In the genomic region with DNA sequence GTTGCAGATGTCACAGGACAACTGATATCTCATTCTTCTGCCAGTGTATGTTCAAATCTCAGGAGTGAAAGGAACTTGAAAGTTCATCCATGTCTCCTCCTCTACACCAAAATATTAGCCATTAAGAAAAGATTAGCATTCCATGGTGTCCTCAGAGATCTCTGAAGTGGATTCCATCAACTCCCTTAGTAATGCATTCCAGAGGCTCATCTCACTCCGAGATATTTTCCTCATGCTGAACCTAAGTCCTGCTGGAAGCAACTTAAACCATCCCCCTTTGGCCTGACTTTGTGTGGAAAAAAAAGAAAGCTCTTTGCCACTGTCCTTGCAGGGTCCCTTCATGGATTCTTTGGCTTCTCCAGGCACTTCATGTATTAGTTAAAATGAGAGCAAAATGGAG, we compare ENCODE assay signal across 19 cellular contexts.
DNase-seq lines count a peak whose midpoint lies in the region; TF ChIP-seq lines count a peak whose summit lies in the region.
"Had no signal": no experiment of that assay in that cellular context is flagged by ENCODE, and none has a peak within 500 bp of the region (broad histone marks: within the 10 kb centered on the region; RNA-seq: fewer than 3 reads in every experiment).

No MANE protein-coding gene starts in this region.

- H4K20me1 ChIP-seq in smooth muscle cell (ENCODE audit: low read depth), result no peaks in the 10 kb centered on the region

- H3K36me3 ChIP-seq in smooth muscle cell (ENCODE audit: low read depth), result no peaks in the 10 kb centered on the region

- TF ChIP-seq CTCF in nephron (IDR thresholded peaks at IDR 0.05; ENCODE audit: unreplicated experiment in 3 of 3), result no peak
- no peak for TF ChIP-seq CTCF in smooth muscle cell (IDR thresholded peaks at IDR 0.05; ENCODE audit: borderline replicate concordance, insufficient read depth, poor library complexity, severe bottlenecking)

- H3K36me3 Mint-ChIP-seq in nephron (ENCODE audit: low read depth), result no peaks in the 10 kb centered on the region
- peaks cover 2% of the 10 kb centered on the region for H3K36me3 Mint-ChIP-seq in activated naive CD8-positive, alpha-beta T cell treated with anti-CD3 and anti-CD28 coated beads for 36 hours
- H3K36me3 Mint-ChIP-seq: CD4-positive, CD25-positive, alpha-beta regulatory T cell had no signal

- H3K79me2 ChIP-seq in smooth muscle cell (ENCODE audit: low read depth), result no peaks in the 10 kb centered on the region

- peak overlapping the region; percentile 14 for H2AFZ ChIP-seq in smooth muscle cell (ENCODE audit: low read depth)

- H3K4me1 ChIP-seq in smooth muscle cell (ENCODE audit: low read depth), result no peaks in the 10 kb centered on the region
- H3K4me1 ChIP-seq: Caco-2 had no signal

- H3K4me2 ChIP-seq in smooth muscle cell, result peak overlapping the region; percentile 32

- H3K27ac ChIP-seq in smooth muscle cell (ENCODE audit: low read depth), result no peak overlapping the region
- H3K27ac ChIP-seq: SK-N-MC had no signal

- H3K9ac ChIP-seq in smooth muscle cell (ENCODE audit: low read depth), result no peak overlapping the region

- no peaks in the 10 kb centered on the region for H3K27me3 ChIP-seq in smooth muscle cell (ENCODE audit: low read depth)

- peak overlapping the region in 2 of 3 experiments; percentile 73 for H3K27ac Mint-ChIP-seq in nephron
- no peak overlapping the region for H3K27ac Mint-ChIP-seq in activated naive CD8-positive, alpha-beta T cell treated with anti-CD3 and anti-CD28 coated beads for 36 hours
- H3K27ac Mint-ChIP-seq: B cell; CD4-positive, CD25-positive, alpha-beta regulatory T cell had no signal

- no peaks in the 10 kb centered on the region for H3F3A ChIP-seq in smooth muscle cell (ENCODE audit: low read depth)

- peak; percentile 10 for DNase-seq in EL
- peak; percentile 22 for DNase-seq in amniotic epithelial cell (ENCODE audit: low read depth)
- DNase-seq in smooth muscle cell (lab: John Stamatoyannopoulos, UW; ENCODE audit: unreplicated experiment), result no peak
- no peak for DNase-seq in DMS79 treated with DMSO at 0.1 percent for 48 hours (lab: John Stamatoyannopoulos, UW)
- DNase-seq in activated CD4-positive, alpha-beta T cell treated with anti-CD3 and anti-CD28 coated beads for 4 hours, result no peak
- no peak for DNase-seq in C1 segment of cervical spinal cord (lab: John Stamatoyannopoulos, UW)
- DNase-seq in activated naive CD8-positive, alpha-beta T cell treated with anti-CD3 and anti-CD28 coated beads for 36 hours, result no peak
- DNase-seq: Caco-2; CD4-positive, CD25-positive, alpha-beta regulatory T cell; KG1; MV-4-11; NCI-H1694 treated with DMSO at 0.1 percent for 48 hours; NCI-H510A treated with DMSO at 0.1 percent for 48 hours; NCI-H82; OCI-M1; SHP77 had no signal

- peaks cover 31% of the 10 kb centered on the region for H3K4me1 Mint-ChIP-seq in nephron
- no peaks in the 10 kb centered on the region for H3K4me1 Mint-ChIP-seq in activated naive CD8-positive, alpha-beta T cell treated with anti-CD3 and anti-CD28 coated beads for 36 hours
- H3K4me1 Mint-ChIP-seq: B cell; CD4-positive, CD25-positive, alpha-beta regulatory T cell had no signal

- no peaks in the 10 kb centered on the region for H3K27me3 Mint-ChIP-seq in nephron (ENCODE audit: low read depth)
- H3K27me3 Mint-ChIP-seq in activated naive CD8-positive, alpha-beta T cell treated with anti-CD3 and anti-CD28 coated beads for 36 hours, result no peaks in the 10 kb centered on the region
- H3K27me3 Mint-ChIP-seq: B cell; CD4-positive, CD25-positive, alpha-beta regulatory T cell had no signal

- 38% methylated on average over 1 of the region's 1 CpG for WGBS in smooth muscle cell (ENCODE audit: low lambda C conversion rate)

- peaks cover 5% of the 10 kb centered on the region for H3K9me3 Mint-ChIP-seq in nephron
- peaks cover 5% of the 10 kb centered on the region for H3K9me3 Mint-ChIP-seq in activated naive CD8-positive, alpha-beta T cell treated with anti-CD3 and anti-CD28 coated beads for 36 hours

- H3K9me3 ChIP-seq in smooth muscle cell (replicated peaks; ENCODE audit: low read depth), result no peaks in the 10 kb centered on the region
- H3K9me3 ChIP-seq: Caco-2 had no signal

- H3K4me3 ChIP-seq in smooth muscle cell, result no peak overlapping the region
- H3K4me3 ChIP-seq: SK-N-MC had no signal

- no peak overlapping the region for H3K4me3 Mint-ChIP-seq in nephron
- no peak overlapping the region for H3K4me3 Mint-ChIP-seq in activated naive CD8-positive, alpha-beta T cell treated with anti-CD3 and anti-CD28 coated beads for 36 hours
- H3K4me3 Mint-ChIP-seq: B cell; CD4-positive, CD25-positive, alpha-beta regulatory T cell had no signal

Comparison
In these comparisons a context has a peak if more than half of its experiments do, and no peak if none do; other contexts are left out.
1. DNase-seq: peak in EL (single experiment) and amniotic epithelial cell (single experiment); none in smooth muscle cell (single experiment), DMS79 treated with DMSO at 0.1 percent for 48 hours (single experiment), activated CD4-positive, alpha-beta T cell treated with anti-CD3 and anti-CD28 coated beads for 4 hours (0 of 2), C1 segment of cervical spinal cord (0 of 14) and activated naive CD8-positive, alpha-beta T cell treated with anti-CD3 and anti-CD28 coated beads for 36 hours (single experiment).